ENCODE assay signal across 8 cellular contexts in the genomic region with DNA sequence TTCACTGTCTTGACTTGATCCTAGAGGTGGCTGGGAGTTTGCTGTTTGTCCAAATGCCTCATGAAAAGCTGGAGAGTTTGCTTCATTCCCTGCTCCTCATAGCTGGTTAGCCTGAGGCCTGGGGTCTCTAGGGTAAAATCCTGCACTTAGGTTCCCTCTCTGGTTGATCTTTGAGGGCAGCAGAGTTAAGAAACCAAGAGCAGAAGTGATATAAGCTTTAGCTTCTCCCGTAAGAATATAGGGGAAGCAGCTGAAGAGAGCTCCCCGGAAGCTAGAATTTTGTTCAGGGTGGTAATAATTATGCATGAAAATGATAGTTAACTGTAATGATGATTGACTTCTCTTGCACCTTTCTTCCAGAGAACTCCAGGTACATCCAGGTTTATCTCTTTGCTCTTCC. TPM values are rescaled to one million over a fixed set of nuclear protein-coding genes. Genes with fewer than 3 reads are reported as not detected.
DNase-seq lines count a peak whose midpoint lies in the region; ATAC-seq and TF ChIP-seq lines count a peak whose summit lies in the region.

No MANE protein-coding gene starts in this region.

- no peaks in the 10 kb centered on the region for H3K27me3 ChIP-seq in BE2C
- no peaks in the 10 kb centered on the region for H3K27me3 ChIP-seq in MG63

- H3K36me3 Mint-ChIP-seq in naive B cell = peaks cover 0 to 9% of the 10 kb centered on the region in 2 donors

- no peaks in the 10 kb centered on the region for H3K9me3 ChIP-seq in BE2C
- H3K9me3 ChIP-seq in MG63 = no peaks in the 10 kb centered on the region

- no peaks in the 10 kb centered on the region for H3K9me3 Mint-ChIP-seq in naive B cell

- H3K4me3 ChIP-seq in BE2C (ENCODE audit: low read depth, low read length) (peak overlapping the region; percentile 88), MG63 (peak overlapping the region; percentile 99)

- H3K36me3 ChIP-seq in BE2C (peaks cover 10% of the 10 kb centered on the region), MG63 (peaks cover 53% of the 10 kb centered on the region)

- H3K27me3 Mint-ChIP-seq in naive B cell = no peaks in the 10 kb centered on the region

- peak overlapping the region; percentile 81 to 99 (median 94) for H3K4me3 Mint-ChIP-seq in naive B cell

- peak overlapping the region; percentile 99 for H3K27ac ChIP-seq in caudate nucleus (ENCODE audit: low read depth, low read length)

- peak overlapping the region; percentile 91 to 100 (median 94) for H3K27ac Mint-ChIP-seq in naive B cell

- TF ChIP-seq CTCF in BE2C (IDR thresholded peaks at IDR 0.05; ENCODE audit: low read depth, low read length) = no peak

- DNase-seq in BE2C (no peak), MG63 (no peak), caudate nucleus (lab: John Stamatoyannopoulos, UW) (no peak), naive B cell (peak; percentile 18), ecto neural progenitor cell (ENCODE audit: low spot score) (no peak), NCI-H187 treated with DMSO at 0.1 percent for 48 hours (lab: John Stamatoyannopoulos, UW) (no peak)

- peaks cover 35 to 37% (median 36%) of the 10 kb centered on the region in 3 donors for H3K4me1 Mint-ChIP-seq in naive B cell

- no peaks in the 10 kb centered on the region; the same call in 1 of the 2 replicates for H3K4me1 ChIP-seq in BE2C

- ATAC-seq in naive B cell (ENCODE audit: low read depth in 2 of 2) (no peak), HG02798 (IDR thresholded peaks at IDR 0.05; ENCODE audit: poor library complexity, unreplicated experiment) (no peak), HG02852 (IDR thresholded peaks at IDR 0.05; ENCODE audit: unreplicated experiment) (no peak)

RNA-seq across cellular contexts. Expression of a gene that starts 1.4 kb away (rescaled TPM):
- polyA plus RNA-seq in BE2C (2012; ENCODE audit: insufficient read depth, insufficient read length, low read depth) = 40.1 TPM
- total RNA-seq in MG63 (2014; rRNA removed; shearing (Covaris generic); ENCODE audit: low replicate concordance) = 34.5 and 76.2 TPM in 2 replicates
- 10 to 100 TPM; 24.2 to 37.9 (median 30.7) TPM for polyA plus RNA-seq in naive B cell (ENCODE audit: low read depth in 6 of 6)

RNA-seq across cellular contexts. Expression of a gene that starts 7.9 kb away (rescaled TPM):
- polyA plus RNA-seq in BE2C (2012; ENCODE audit: insufficient read depth, insufficient read length, low read depth) = 1.4 TPM
- 20.2 and 23.9 TPM in 2 replicates for total RNA-seq in MG63 (2014; rRNA removed; shearing (Covaris generic); ENCODE audit: low replicate concordance)
- under 1 TPM in 1 of 6 donors, not detected in 5; 0.48 TPM for polyA plus RNA-seq in naive B cell (ENCODE audit: low read depth in 6 of 6)

RNA-seq across cellular contexts. Expression of a gene that starts 13.0 kb away (rescaled TPM):
- polyA plus RNA-seq in BE2C (2012; ENCODE audit: insufficient read depth, insufficient read length, low read depth) = 41.7 TPM
- total RNA-seq in MG63 (2014; rRNA removed; shearing (Covaris generic); ENCODE audit: low replicate concordance) = 41.6 and 42.9 TPM in 2 replicates
- polyA plus RNA-seq in naive B cell (ENCODE audit: low read depth in 6 of 6) = 10 to 100 TPM in 5 of 6 donors, 1 to 10 TPM in 1; 3.9 to 29.2 (median 18.3) TPM
